In genomic region chr6:29751480-29751879, GRCh38 we compare ENCODE assay signal across 11 cellular contexts. TPM values are rescaled to one million over a fixed set of nuclear protein-coding genes. Genes with fewer than 3 reads are reported as not detected.
A peak's percentile ranks its signal among the peaks of the same experiment; 100 is the strongest.
DNase-seq lines count a peak whose midpoint lies in the region; ATAC-seq, FAIRE-seq and TF ChIP-seq lines count a peak whose summit lies in the region.
"Had no signal": no experiment of that assay in that cellular context is flagged by ENCODE, and none has a peak within 500 bp of the region (broad histone marks: within the 10 kb centered on the region; RNA-seq: fewer than 3 reads in every experiment).

No MANE protein-coding gene starts in this region.

- no peaks in the 10 kb centered on the region for H3K79me1 ChIP-seq in mesendoderm (ENCODE audit: low read length)

- no peak for TF ChIP-seq EP300 in sigmoid colon (IDR thresholded peaks at IDR 0.05)

- H3K4me3 ChIP-seq in PC-3 (ENCODE audit: low read length) (peak overlapping the region; percentile 85; the same call in 1 of the 2 replicates), endothelial cell of umbilical vein (replicated peaks in 1 of 3; ENCODE audit: insufficient read depth in 1 of 3, low read depth in 1 of 3, low read length in 3 of 3) (peak overlapping the region in 1 of 3 experiments; percentile 82), sigmoid colon (peak overlapping the region in 1 of 4 donors; percentile 74), mesendoderm (ENCODE audit: low read length) (no peak overlapping the region)

- H3K18ac ChIP-seq in mesendoderm (ENCODE audit: low read length), result no peak overlapping the region

- H2BK15ac ChIP-seq in mesendoderm (replicated peaks; ENCODE audit: low read depth), result no peak overlapping the region

- no peaks in the 10 kb centered on the region for H3K9me1 ChIP-seq in endothelial cell of umbilical vein (replicated peaks; ENCODE audit: control insufficient read depth, extremely low read depth, insufficient read depth, low read length)

- H3K27me3 ChIP-seq in PC-3 (ENCODE audit: low read length) (no peaks in the 10 kb centered on the region), endothelial cell of umbilical vein (ENCODE audit: control insufficient read depth in 2 of 2, insufficient read depth in 2 of 2, low read length in 2 of 2) (peaks cover 5 to 15% of the 10 kb centered on the region in 2 experiments), sigmoid colon (peaks cover 0 to 4% (median 0%) of the 10 kb centered on the region in 3 donors), mesendoderm (ENCODE audit: insufficient read depth, low read length, poor library complexity) (peaks cover 6% of the 10 kb centered on the region)

- CTCF ChIA-PET in activated CD4-positive, alpha-beta T cell treated with anti-CD3 and anti-CD28 coated beads, Interleukin-2, amount 10 ng/mL, durations not matched to agents 7 days and 5 days (lab: Charles Lee), result interaction anchor here (1.0 to 1.5 kb wide), 3 partner anchors 12 to 101 kb away, joined by 3 to 4 read pairs (median 3); no protein-coding TSS in a partner anchor
- CTCF ChIA-PET in PC-3 (lab: Charles Lee) (no interaction called here), endothelial cell of umbilical vein (lab: Charles Lee) (interaction anchor here (1.2 to 3.8 kb wide), 3 partner anchors 12 to 13 kb away, joined by 4 to 33 read pairs (median 16); no protein-coding TSS in a partner anchor)

- no peak overlapping the region for H3K23ac ChIP-seq in mesendoderm (ENCODE audit: low read length)

- H4K8ac ChIP-seq in mesendoderm (ENCODE audit: low read depth, low read length), result no peak overlapping the region

- H3K4me3 Mint-ChIP-seq in activated CD4-positive, alpha-beta T cell treated with anti-CD3 and anti-CD28 coated beads, Interleukin-2, amount 10 ng/mL, durations not matched to agents 7 days and 5 days, result peak overlapping the region; percentile 96
- peak overlapping the region in 1 of 2 donors; percentile 95 for H3K4me3 Mint-ChIP-seq in stimulated activated naive B cell treated with anti-CD40 and anti-IgM and Interleukin-4, amounts not matched to agents 10 μg/mL and 1 μg/mL and 100 μg/mL, for 72 hours

- H3K27ac ChIP-seq in PC-3 (ENCODE audit: low read length), result no peak overlapping the region
- H3K27ac ChIP-seq in endothelial cell of umbilical vein (ENCODE audit: insufficient read depth, low read depth, low read length), result no peak overlapping the region
- H3K27ac ChIP-seq in sigmoid colon, result peak overlapping the region; percentile 89 to 97 (median 94)
- no peak overlapping the region for H3K27ac ChIP-seq in mesendoderm (ENCODE audit: low read depth, low read length)

- H3K56ac ChIP-seq in mesendoderm (ENCODE audit: low read length), result no peak overlapping the region

- POLR2A ChIA-PET in activated CD4-positive, alpha-beta T cell treated with anti-CD3 and anti-CD28 coated beads, Interleukin-2, amount 10 ng/mL, durations not matched to agents 7 days and 5 days (lab: Charles Lee), result no interaction called here
- POLR2A ChIA-PET in PC-3 (lab: Charles Lee; ENCODE audit: unreplicated experiment) (no interaction called here), endothelial cell of umbilical vein (lab: Charles Lee) (no interaction called here)

- no peak overlapping the region for H2BK120ac ChIP-seq in mesendoderm (ENCODE audit: low read depth, low read length)

- no peaks in the 10 kb centered on the region for H4K20me1 ChIP-seq in PC-3 (ENCODE audit: low read length)
- H4K20me1 ChIP-seq in endothelial cell of umbilical vein (replicated peaks; ENCODE audit: control insufficient read depth, extremely low read depth, insufficient read depth, low read length), result no peaks in the 10 kb centered on the region

- H3K36me3 ChIP-seq in PC-3 (ENCODE audit: low read depth, low read length) (no peaks in the 10 kb centered on the region), endothelial cell of umbilical vein (ENCODE audit: control insufficient read depth in 2 of 2, extremely low read depth in 1 of 2, insufficient read depth in 2 of 2, low read length in 2 of 2) (no peaks in the 10 kb centered on the region), sigmoid colon (no peaks in the 10 kb centered on the region), mesendoderm (ENCODE audit: control insufficient read depth, insufficient read depth, low read length) (no peaks in the 10 kb centered on the region)

- no peak for DNase-seq in activated CD4-positive, alpha-beta T cell treated with anti-CD3 and anti-CD28 coated beads, Interleukin-2, amount 10 ng/mL, durations not matched to agents 7 days and 5 days
- no peak for DNase-seq in activated CD4-positive, alpha-beta T cell treated with anti-CD3 and anti-CD28 coated beads, Interleukin-2, amount 50 U/mL, for 1 hour
- DNase-seq in PC-3, result no peak
- no peak for DNase-seq in endothelial cell of umbilical vein (ENCODE audit: low read depth, low spot score)
- DNase-seq in sigmoid colon, result no peak
- DNase-seq in superior temporal gyrus (ENCODE audit: extremely low spot score), result no peak
- no peak for DNase-seq in mesendoderm
- no peak for DNase-seq in stimulated activated naive B cell treated with anti-CD40 and anti-IgM and Interleukin-4, amounts not matched to agents 10 μg/mL and 1 μg/mL and 100 μg/mL, for 72 hours
- DNase-seq: aorta, NCI-H2107 had no signal

- peaks cover 14% of the 10 kb centered on the region for H3K36me3 Mint-ChIP-seq in activated CD4-positive, alpha-beta T cell treated with anti-CD3 and anti-CD28 coated beads, Interleukin-2, amount 10 ng/mL, durations not matched to agents 7 days and 5 days (ENCODE audit: low read depth)
- H3K36me3 Mint-ChIP-seq in stimulated activated naive B cell treated with anti-CD40 and anti-IgM and Interleukin-4, amounts not matched to agents 10 μg/mL and 1 μg/mL and 100 μg/mL, for 72 hours, result no peaks in the 10 kb centered on the region

- peak overlapping the region; percentile 96 for H3K27ac Mint-ChIP-seq in activated CD4-positive, alpha-beta T cell treated with anti-CD3 and anti-CD28 coated beads, Interleukin-2, amount 10 ng/mL, durations not matched to agents 7 days and 5 days
- no peak overlapping the region for H3K27ac Mint-ChIP-seq in stimulated activated naive B cell treated with anti-CD40 and anti-IgM and Interleukin-4, amounts not matched to agents 10 μg/mL and 1 μg/mL and 100 μg/mL, for 72 hours

- intact Hi-C loops in PC-3 (cut with micrococcal nuclease) (no loop called here), endothelial cell of umbilical vein (cut with micrococcal nuclease) (loop anchor here (5.0 kb wide), 2 partner anchors 41 to 86 kb away; no protein-coding TSS in a partner anchor), sigmoid colon (cut with DNase I) (loop anchor here (5.0 kb wide), 3 partner anchors 86 to 316 kb away; partner anchors contain the start of gene PPP1R11)

- no peaks in the 10 kb centered on the region for H3K27me3 Mint-ChIP-seq in activated CD4-positive, alpha-beta T cell treated with anti-CD3 and anti-CD28 coated beads, Interleukin-2, amount 10 ng/mL, durations not matched to agents 7 days and 5 days
- H3K27me3 Mint-ChIP-seq in stimulated activated naive B cell treated with anti-CD40 and anti-IgM and Interleukin-4, amounts not matched to agents 10 μg/mL and 1 μg/mL and 100 μg/mL, for 72 hours, result peaks cover 0 to 21% of the 10 kb centered on the region in 2 donors

- H3K9ac ChIP-seq in PC-3 (ENCODE audit: low read length) (no peak overlapping the region), endothelial cell of umbilical vein (replicated peaks; ENCODE audit: extremely low read depth, insufficient read depth, low read length) (no peak overlapping the region), mesendoderm (ENCODE audit: low read length) (no peak overlapping the region)

- TF ChIP-seq POLR2A in endothelial cell of umbilical vein (IDR thresholded peaks at IDR 0.05; ENCODE audit: low read depth, low read length), result no peak
- TF ChIP-seq POLR2A in sigmoid colon (IDR thresholded peaks at IDR 0.05), result no peak

- no peak for TF ChIP-seq CTCF in PC-3 (conservative IDR thresholded peaks at IDR 0.05; ENCODE audit: low read depth, low read length)
- no peak for TF ChIP-seq CTCF in endothelial cell of umbilical vein (IDR thresholded peaks at IDR 0.05; ENCODE audit: extremely low read depth in 1 of 2, insufficient read depth in 1 of 2, low read depth in 1 of 2, low read length in 2 of 2)
- no peak for TF ChIP-seq CTCF in sigmoid colon (IDR thresholded peaks at IDR 0.05)

- H2AK5ac ChIP-seq in mesendoderm (ENCODE audit: low read length), result no peak overlapping the region

- no peak overlapping the region for H3K4ac ChIP-seq in mesendoderm (ENCODE audit: low read depth, low read length)

- H3K79me2 ChIP-seq in PC-3 (ENCODE audit: low read length) (peaks cover 14% of the 10 kb centered on the region), endothelial cell of umbilical vein (ENCODE audit: control insufficient read depth, insufficient read depth, low read length) (peaks cover 1% of the 10 kb centered on the region), mesendoderm (ENCODE audit: control insufficient read depth, insufficient read depth, low read length) (no peaks in the 10 kb centered on the region)

- H2AFZ ChIP-seq in PC-3 (ENCODE audit: low read length) (no peak overlapping the region), endothelial cell of umbilical vein (ENCODE audit: low read depth, low read length) (no peak overlapping the region)

- dilution Hi-C loops in endothelial cell of umbilical vein (cut with MboI; ENCODE audit: extremely low pct_ligation_motif_present, low sequenced_read_pairs), result no loop called here

- peaks cover 62% of the 10 kb centered on the region for H3K4me1 Mint-ChIP-seq in activated CD4-positive, alpha-beta T cell treated with anti-CD3 and anti-CD28 coated beads, Interleukin-2, amount 10 ng/mL, durations not matched to agents 7 days and 5 days
- peaks cover 23 to 44% of the 10 kb centered on the region in 2 donors for H3K4me1 Mint-ChIP-seq in stimulated activated naive B cell treated with anti-CD40 and anti-IgM and Interleukin-4, amounts not matched to agents 10 μg/mL and 1 μg/mL and 100 μg/mL, for 72 hours

- no peak overlapping the region for H4K5ac ChIP-seq in mesendoderm (ENCODE audit: low read length)

- ATAC-seq in PC-3, result no peak
- no peak for ATAC-seq in stimulated activated naive B cell treated with anti-CD40 and anti-IgM and Interleukin-4, amounts not matched to agents 10 μg/mL and 1 μg/mL and 100 μg/mL, for 72 hours (replicated peaks)

- no peak overlapping the region for H2BK5ac ChIP-seq in mesendoderm (ENCODE audit: low read length)

- peak overlapping the region; percentile 91 for H3K4me2 ChIP-seq in PC-3 (ENCODE audit: low read length)
- H3K4me2 ChIP-seq in endothelial cell of umbilical vein (ENCODE audit: insufficient read depth, low read length), result peak overlapping the region; percentile 75
- H3K4me2 ChIP-seq in mesendoderm (ENCODE audit: low read length), result no peak overlapping the region

- H3K4me1 ChIP-seq in PC-3 (ENCODE audit: insufficient read depth, low read length), result peaks cover 18% of the 10 kb centered on the region
- peaks cover 21% of the 10 kb centered on the region for H3K4me1 ChIP-seq in endothelial cell of umbilical vein (ENCODE audit: control insufficient read depth, extremely low read depth, insufficient read depth, low read length)
- peaks cover 0 to 34% (median 27%) of the 10 kb centered on the region in 4 donors for H3K4me1 ChIP-seq in sigmoid colon
- H3K4me1 ChIP-seq in mesendoderm (ENCODE audit: control insufficient read depth, low read depth, low read length), result peaks cover 2% of the 10 kb centered on the region

- 88 to 91% methylated on average over 3 of the region's 3 CpGs for WGBS in sigmoid colon, 2 donors
- no CpG with 5 or more reads among the region's 3 CpGs for WGBS in mesendoderm (ENCODE audit: extremely low coverage, insufficient coverage, low lambda C conversion rate)

- no peaks in the 10 kb centered on the region for H3F3A ChIP-seq in PC-3 (ENCODE audit: low read length, unreplicated experiment)

- BruUV-seq in PC-3 (replicated peaks; lab: Mats Ljungman, UMichigan) (no TSS peak), endothelial cell of umbilical vein (replicated peaks; lab: Mats Ljungman, UMichigan) (no TSS peak)

- H3K9me3 Mint-ChIP-seq in activated CD4-positive, alpha-beta T cell treated with anti-CD3 and anti-CD28 coated beads, Interleukin-2, amount 10 ng/mL, durations not matched to agents 7 days and 5 days, result no peaks in the 10 kb centered on the region
- H3K9me3 Mint-ChIP-seq in stimulated activated naive B cell treated with anti-CD40 and anti-IgM and Interleukin-4, amounts not matched to agents 10 μg/mL and 1 μg/mL and 100 μg/mL, for 72 hours, result no peaks in the 10 kb centered on the region

- FAIRE-seq in endothelial cell of umbilical vein (lab: Jason Lieb, UNC), result no peak

- no peaks in the 10 kb centered on the region for H3K9me3 ChIP-seq in PC-3 (ENCODE audit: low read length)
- H3K9me3 ChIP-seq in endothelial cell of umbilical vein (replicated peaks; ENCODE audit: control insufficient read depth, insufficient read depth, low read length), result no peaks in the 10 kb centered on the region
- no peaks in the 10 kb centered on the region for H3K9me3 ChIP-seq in sigmoid colon

- no peaks in the 10 kb centered on the region for H3K9me2 ChIP-seq in PC-3 (replicated peaks; ENCODE audit: low read length)

RNA-seq across cellular contexts. Expression of gene HLA-F, which starts 28.2 kb away (rescaled TPM):
- 100 to 1,000 TPM; 315 to 372 TPM for total RNA-seq in activated CD4-positive, alpha-beta T cell treated with anti-CD3 and anti-CD28 coated beads, Interleukin-2, amount 10 ng/mL, durations not matched to agents 7 days and 5 days
- 9.8 and 16.1 TPM in 2 replicates for total RNA-seq in PC-3 (2014; rRNA removed)
- 1.6 and 2.8 TPM in 2 replicates for total RNA-seq in endothelial cell of umbilical vein
- polyA plus RNA-seq in endothelial cell of umbilical vein, result 1.5 and 1.8 TPM in 2 replicates
- 0.63 and 0.95 TPM in 2 replicates for polyA plus RNA-seq in endothelial cell of umbilical vein (2011; cell fraction: cytosol; rRNA removed)
- 3.8 and 5.5 TPM in 2 replicates for polyA plus RNA-seq in endothelial cell of umbilical vein (2011; cell fraction: nucleus; rRNA removed)
- polyA plus RNA-seq in endothelial cell of umbilical vein (2012), result 1.1 and 1.7 TPM in 2 replicates
- polyA minus RNA-seq in endothelial cell of umbilical vein, result 2.4 and 4.2 TPM in 2 replicates
- not detected for polyA minus RNA-seq in endothelial cell of umbilical vein (2011; cell fraction: cytosol; rRNA and poly(A)+ RNA removed)
- polyA minus RNA-seq in endothelial cell of umbilical vein (2011; cell fraction: nucleus; rRNA and poly(A)+ RNA removed), result 0.43 and 2.3 TPM in 2 replicates
- total RNA-seq in sigmoid colon, result 10 to 100 TPM; 33.4 to 74.2 (median 38.5) TPM
- 100 to 1,000 TPM in 1 of 3 donors, 10 to 100 TPM in 2; 43.2 to 504 (median 70.7) TPM for polyA plus RNA-seq in sigmoid colon
- 2.0 TPM for polyA plus RNA-seq in mesendoderm (2013, experiment 1 of 2)
- polyA plus RNA-seq in mesendoderm (2013, experiment 2 of 2), result 1.8 TPM
- total RNA-seq: G401 had no signal

Comparison
In these comparisons a context has a peak if more than half of its experiments do, and no peak if none do; other contexts are left out.
1. H3K27ac ChIP-seq: peak in sigmoid colon (4 of 4); none in PC-3 (single experiment), endothelial cell of umbilical vein (single experiment) and mesendoderm (single experiment).
2. RNA of gene HLA-F, which starts 28.2 kb away (total RNA-seq): 315 to 372 TPM in activated CD4-positive, alpha-beta T cell treated with anti-CD3 and anti-CD28 coated beads, Interleukin-2, amount 10 ng/mL, durations not matched to agents 7 days and 5 days; 33.4 to 74.2 TPM in sigmoid colon, 9.8 to 16.1 TPM in PC-3 and 1.6 to 2.8 TPM in endothelial cell of umbilical vein; every median in the first group is over 4 times any median in the second.